ENCODE assay signal across 20 cellular contexts in the genomic region with DNA sequence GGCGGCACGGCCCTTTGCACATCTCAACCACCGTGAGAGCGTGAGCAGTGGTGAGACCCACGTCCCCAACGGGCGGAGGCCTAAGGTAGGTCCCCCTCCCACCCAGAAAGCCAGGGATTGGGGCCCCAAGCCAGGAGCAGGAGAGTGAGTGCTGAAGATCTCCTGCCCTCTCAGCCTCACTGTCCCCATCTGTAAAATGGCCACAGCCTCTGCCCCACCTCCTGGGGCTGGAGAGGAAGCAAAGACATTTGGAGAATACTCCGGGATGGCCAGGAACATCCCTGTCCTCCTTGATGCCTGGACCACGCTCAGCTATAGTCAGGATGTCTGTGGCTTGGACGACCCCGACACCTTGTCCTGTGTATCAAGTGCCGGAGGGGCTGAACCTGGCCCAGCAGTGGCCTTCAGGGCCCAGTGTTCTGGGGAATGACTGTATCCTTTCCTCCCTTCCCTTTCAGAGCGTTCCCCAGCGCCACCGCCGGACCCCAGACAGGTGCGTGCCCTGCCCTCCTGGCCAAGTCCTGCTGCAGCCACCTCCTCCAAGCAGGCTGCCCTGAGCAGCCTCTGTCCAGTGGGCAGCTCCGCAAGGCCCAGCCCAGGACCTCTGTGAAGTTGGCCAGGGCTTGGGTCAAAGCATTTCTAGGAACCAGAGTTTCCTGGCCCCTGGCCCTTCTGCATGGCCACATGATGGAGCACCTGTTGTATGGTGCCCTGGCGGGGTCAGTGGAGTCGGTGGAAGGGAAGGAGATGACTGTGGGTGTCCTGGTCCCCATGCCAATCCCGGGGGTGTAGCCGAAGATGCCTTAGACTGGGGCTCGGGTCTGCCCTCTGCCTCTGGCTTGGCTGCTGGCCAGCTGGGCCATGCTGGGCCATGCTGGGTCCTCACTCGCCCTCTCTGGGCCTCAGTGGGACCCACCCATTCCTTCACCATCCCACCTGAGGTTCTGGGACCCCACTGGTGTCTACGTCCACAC. TPM values are rescaled to one million over a fixed set of nuclear protein-coding genes. Genes with fewer than 3 reads are reported as not detected.
DNase-seq lines count a peak whose midpoint lies in the region; ATAC-seq, FAIRE-seq and TF ChIP-seq lines count a peak whose summit lies in the region.
"Had no signal": no experiment of that assay in that cellular context is flagged by ENCODE, and none has a peak within 500 bp of the region (broad histone marks: within the 10 kb centered on the region; RNA-seq: fewer than 3 reads in every experiment).

No MANE protein-coding gene starts in this region.

- H3K9ac ChIP-seq in K562 (ENCODE audit: insufficient read depth in 1 of 2, low read depth in 2 of 2, low read length in 2 of 2) (peak overlapping the region in 1 of 2 experiments; percentile 26; a peak in 1 of 4 replicates), neuronal stem cell (ENCODE audit: low read depth, low read length, poor library complexity) (no peak overlapping the region)

- H2BK5ac ChIP-seq in neuronal stem cell (ENCODE audit: low read length): no peak overlapping the region

- no peaks in the 10 kb centered on the region for H3K36me3 Mint-ChIP-seq in natural killer cell
- no peaks in the 10 kb centered on the region for H3K36me3 Mint-ChIP-seq in natural killer cell treated with Interleukin-12 subunit alpha and Interleukin-12 subunit beta and Interleukin-15 and Interleukin-18, amount 100 ng/mL, for 72 hours
- H3K36me3 Mint-ChIP-seq: activated naive CD8-positive, alpha-beta T cell had no signal

- peaks cover 0 to 48% of the 10 kb centered on the region in 2 experiments; a peak in 2 of 5 replicates for H3K4me1 ChIP-seq in K562 (replicated peaks in 1 of 2; ENCODE audit: control insufficient read depth in 2 of 2, insufficient read depth in 2 of 2, low read length in 2 of 2)
- H3K4me1 ChIP-seq in neuronal stem cell (ENCODE audit: control insufficient read depth in 2 of 2, insufficient read depth in 1 of 2, low read depth in 1 of 2, low read length in 2 of 2): peaks cover 0 to 2% of the 10 kb centered on the region in 2 donors
- no peaks in the 10 kb centered on the region for H3K4me1 ChIP-seq in aorta (ENCODE audit: control insufficient read depth in 1 of 2, insufficient read depth in 2 of 2, low read length in 2 of 2)
- no peaks in the 10 kb centered on the region for H3K4me1 ChIP-seq in A673 (ENCODE audit: insufficient read depth, low read length, poor library complexity, severe bottlenecking)

- H3K4me2 ChIP-seq in K562 (ENCODE audit: insufficient read depth, low read length) (no peak overlapping the region), neuronal stem cell (ENCODE audit: insufficient read depth, low read length, poor library complexity, severe bottlenecking) (no peak overlapping the region)

- H2BK12ac ChIP-seq in neuronal stem cell (ENCODE audit: low read length): no peak overlapping the region

- FAIRE-seq in K562 (lab: Jason Lieb, UNC): no peak

- H3K23ac ChIP-seq in neuronal stem cell (ENCODE audit: low read depth, low read length, poor library complexity): peak overlapping the region; percentile 80

- H3K36me3 ChIP-seq in K562 (ENCODE audit: control insufficient read depth, insufficient read depth, low read length) (peaks cover 91% of the 10 kb centered on the region; the same call in 2 of the 3 replicates), neuronal stem cell (replicated peaks in 1 of 2; ENCODE audit: control insufficient read depth in 2 of 2, insufficient read depth in 2 of 2, low read length in 2 of 2) (no peaks in the 10 kb centered on the region), aorta (ENCODE audit: control insufficient read depth in 1 of 2, insufficient read depth in 2 of 2, low read length in 1 of 2) (no peaks in the 10 kb centered on the region), A673 (ENCODE audit: insufficient read depth, low read length, poor library complexity, severe bottlenecking) (no peaks in the 10 kb centered on the region)
- H3K36me3 ChIP-seq: MG63 had no signal

- no peak overlapping the region for H4K8ac ChIP-seq in neuronal stem cell (ENCODE audit: low read depth, low read length)

- H2AFZ ChIP-seq in K562 (ENCODE audit: low read depth, low read length) (no peak overlapping the region), neuronal stem cell (ENCODE audit: low read length) (no peak overlapping the region)

- peak overlapping the region; percentile 57 for H3K18ac ChIP-seq in neuronal stem cell (ENCODE audit: low read length)

- WGBS in K562 (ENCODE audit: insufficient coverage, low coverage, missing lambda C conversion rate): 94% methylated on average over 15 of the region's 25 CpGs
- WGBS in neuronal stem cell (ENCODE audit: extremely low coverage in 2 of 2, insufficient read length in 2 of 2, insufficient replicate concordance in 1 of 2), 2 donors: no CpG with 5 or more reads among the region's 25 CpGs
- 94% methylated on average over 25 of the region's 25 CpGs for WGBS in aorta, 2 donors

- no peaks in the 10 kb centered on the region for H3K27me3 ChIP-seq in K562 (ENCODE audit: control insufficient read depth in 2 of 2, insufficient read depth in 2 of 2, low read length in 2 of 2)
- peaks cover 0 to 4% (median 0%) of the 10 kb centered on the region in 3 experiments for H3K27me3 ChIP-seq in neuronal stem cell (ENCODE audit: control insufficient read depth in 3 of 3, insufficient read depth in 3 of 3, low read depth in 1 of 3, low read length in 3 of 3)
- H3K27me3 ChIP-seq in aorta (ENCODE audit: control insufficient read depth in 1 of 2, insufficient read depth in 2 of 2, low read length in 1 of 2): no peaks in the 10 kb centered on the region
- H3K27me3 ChIP-seq in A673 (replicated peaks; ENCODE audit: insufficient read depth, low read depth, low read length, poor library complexity): no peaks in the 10 kb centered on the region
- H3K27me3 ChIP-seq: MG63, testis had no signal

- TF ChIP-seq CTCF in natural killer cell (IDR thresholded peaks at IDR 0.05) (no peak), K562 (IDR thresholded peaks at IDR 0.05 in 2 of 3, conservative IDR thresholded peaks at IDR 0.05 in 1 of 3; ENCODE audit: insufficient read depth in 2 of 3, low read depth in 1 of 3, low read length in 3 of 3) (no peak), A673 (conservative IDR thresholded peaks at IDR 0.05; ENCODE audit: low read depth, low read length) (no peak)

- in situ Hi-C loops in K562 (cut with MboI): no loop called here

- no peak for TF ChIP-seq POLR2A in K562 (conservative IDR thresholded peaks at IDR 0.05)

- peak overlapping the region; percentile 70 for H2AK5ac ChIP-seq in neuronal stem cell (ENCODE audit: low read depth, low read length)

- POLR2A ChIA-PET in K562 (lab: Yijun Ruan, JAX): interaction anchor here (0.6 to 0.9 kb wide), 3 partner anchors 52 to 379 kb away, joined by 3 to 4 read pairs (median 3); no protein-coding TSS in a partner anchor
- POLR2A ChIA-PET in A673 (lab: Charles Lee; ENCODE audit: low non-redundant PET): no interaction called here

- peaks cover under 1% of the 10 kb centered on the region; the same call in 1 of the 2 replicates for H4K20me1 ChIP-seq in K562 (replicated peaks; ENCODE audit: control insufficient read depth, insufficient read depth, low read length)

- H3K9me3 ChIP-seq in K562 (replicated peaks; ENCODE audit: control insufficient read depth, insufficient read depth, low read depth, low read length): no peaks in the 10 kb centered on the region
- H3K9me3 ChIP-seq in neuronal stem cell (replicated peaks in 1 of 2; ENCODE audit: control insufficient read depth in 2 of 2, insufficient read depth in 1 of 2, low read depth in 1 of 2, low read length in 2 of 2): peaks cover 0 to 1% of the 10 kb centered on the region in 2 donors
- no peaks in the 10 kb centered on the region for H3K9me3 ChIP-seq in aorta (ENCODE audit: control insufficient read depth, low read length)
- no peaks in the 10 kb centered on the region for H3K9me3 ChIP-seq in A673 (ENCODE audit: low read depth, low read length, poor library complexity, severe bottlenecking)
- H3K9me3 ChIP-seq: MG63, testis had no signal

- H3K27ac Mint-ChIP-seq in natural killer cell: peak overlapping the region; percentile 50 to 77
- peak overlapping the region in 1 of 2 donors; percentile 33 for H3K27ac Mint-ChIP-seq in natural killer cell treated with Interleukin-12 subunit alpha and Interleukin-12 subunit beta and Interleukin-15 and Interleukin-18, amount 100 ng/mL, for 72 hours
- H3K27ac Mint-ChIP-seq: activated naive CD8-positive, alpha-beta T cell had no signal

- H3K9me1 ChIP-seq in K562 (ENCODE audit: control insufficient read depth, insufficient read depth, low read length): peaks cover 2% of the 10 kb centered on the region

- no peaks in the 10 kb centered on the region for H3K9me3 Mint-ChIP-seq in natural killer cell
- no peaks in the 10 kb centered on the region for H3K9me3 Mint-ChIP-seq in natural killer cell treated with Interleukin-12 subunit alpha and Interleukin-12 subunit beta and Interleukin-15 and Interleukin-18, amount 100 ng/mL, for 72 hours
- H3K9me3 Mint-ChIP-seq: CD14-positive monocyte; naive thymus-derived CD8-positive, alpha-beta T cell had no signal

- no peaks in the 10 kb centered on the region for H3K27me3 Mint-ChIP-seq in natural killer cell (ENCODE audit: low read depth in 2 of 2)
- H3K27me3 Mint-ChIP-seq in natural killer cell treated with Interleukin-12 subunit alpha and Interleukin-12 subunit beta and Interleukin-15 and Interleukin-18, amount 100 ng/mL, for 72 hours: no peaks in the 10 kb centered on the region
- H3K27me3 Mint-ChIP-seq: activated naive CD8-positive, alpha-beta T cell; naive thymus-derived CD8-positive, alpha-beta T cell had no signal

- H3K4me1 Mint-ChIP-seq in natural killer cell: peaks cover 13 to 40% of the 10 kb centered on the region in 2 donors
- H3K4me1 Mint-ChIP-seq in natural killer cell treated with Interleukin-12 subunit alpha and Interleukin-12 subunit beta and Interleukin-15 and Interleukin-18, amount 100 ng/mL, for 72 hours (ENCODE audit: low read depth in 2 of 2): peaks cover 6 to 28% of the 10 kb centered on the region in 2 donors

- TF ChIP-seq EP300 in K562 (IDR thresholded peaks at IDR 0.05; ENCODE audit: low read length): no peak

- no peaks in the 10 kb centered on the region for H3K79me2 ChIP-seq in K562 (ENCODE audit: control insufficient read depth, insufficient read depth, low read length)

- no peak overlapping the region for H2BK15ac ChIP-seq in neuronal stem cell (ENCODE audit: low read length)

- intact Hi-C loops in natural killer cell (cut with micrococcal nuclease) (no loop called here), K562 (cut with micrococcal nuclease) (no loop called here), aorta (cut with DNase I) (no loop called here), A673 (cut with micrococcal nuclease; ENCODE audit: unreplicated experiment) (no loop called here)

- no peak for TF ChIP-seq RAD21 in K562 (CRISPR knock-in tag; conservative IDR thresholded peaks at IDR 0.05 in 1 of 2, IDR thresholded peaks at IDR 0.05 in 1 of 2)

- no peak overlapping the region for H3K4ac ChIP-seq in neuronal stem cell (ENCODE audit: low read length)

- H2BK120ac ChIP-seq in neuronal stem cell (ENCODE audit: low read depth, low read length): no peak overlapping the region

- H3K79me1 ChIP-seq in neuronal stem cell (ENCODE audit: low read depth, low read length): peaks cover 2% of the 10 kb centered on the region

- H4K91ac ChIP-seq in neuronal stem cell (ENCODE audit: low read depth, low read length, poor library complexity): no peak overlapping the region

- no peak overlapping the region for H3K4me3 Mint-ChIP-seq in natural killer cell
- H3K4me3 Mint-ChIP-seq in natural killer cell treated with Interleukin-12 subunit alpha and Interleukin-12 subunit beta and Interleukin-15 and Interleukin-18, amount 100 ng/mL, for 72 hours: no peak overlapping the region
- H3K4me3 Mint-ChIP-seq: activated CD8-positive, alpha-beta T cell treated with anti-CD3 and anti-CD28 coated beads, Interleukin-2, amount 10 ng/mL, durations not matched to agents 7 days and 5 days; activated naive CD8-positive, alpha-beta T cell; CD14-positive monocyte; naive thymus-derived CD8-positive, alpha-beta T cell had no signal

- DNase-seq in natural killer cell: peak; percentile 11
- no peak for DNase-seq in natural killer cell treated with Interleukin-12 subunit alpha and Interleukin-12 subunit beta and Interleukin-15 and Interleukin-18, amount 100 ng/mL, for 72 hours (ENCODE audit: low spot score)
- no peak for DNase-seq in K562 (ENCODE audit: extremely low read depth in 1 of 4, low spot score in 3 of 4)
- no peak for DNase-seq in neuronal stem cell (ENCODE audit: low spot score)
- DNase-seq in aorta: peak; percentile 44 to 71
- DNase-seq in A673 (ENCODE audit: low spot score): no peak
- DNase-seq: activated CD8-positive, alpha-beta T cell treated with anti-CD3 and anti-CD28 coated beads, Interleukin-2, amount 10 ng/mL, durations not matched to agents 7 days and 5 days; DMS79; effector CD8-positive, alpha-beta T cell; MG63; NCI-H1930; NCI-H524 treated with DMSO at 0.1 percent for 48 hours; retina; testis had no signal

- BruUV-seq in K562 (replicated peaks; lab: Mats Ljungman, UMichigan): no TSS peak
- BruUV-seq in A673 (replicated peaks; lab: Mats Ljungman, UMichigan): no TSS peak

- CTCF ChIA-PET in K562 (lab: Yijun Ruan, JAX; ENCODE audit: low intra/inter-chr PET ratio): no interaction called here
- CTCF ChIA-PET in A673 (lab: Charles Lee): no interaction called here

- ATAC-seq in natural killer cell (no peak), K562 (no peak), aorta (ENCODE audit: low FRiP score) (no peak), HG03175 (IDR thresholded peaks at IDR 0.05; ENCODE audit: unreplicated experiment) (no peak), GM18868 (IDR thresholded peaks at IDR 0.05; ENCODE audit: unreplicated experiment) (no peak)
- ATAC-seq in natural killer cell treated with Interleukin-12 subunit alpha and Interleukin-12 subunit beta and Interleukin-15 and Interleukin-18, amount 100 ng/mL, for 72 hours: no peak
- ATAC-seq: activated CD8-positive, alpha-beta T cell treated with anti-CD3 and anti-CD28 coated beads, Interleukin-2, amount 10 ng/mL, durations not matched to agents 7 days and 5 days; naive thymus-derived CD8-positive, alpha-beta T cell had no signal

- H3K27ac ChIP-seq in K562 (ENCODE audit: extremely low read depth, low read depth, low read length): no peak overlapping the region
- no peak overlapping the region for H3K27ac ChIP-seq in neuronal stem cell (replicated peaks; ENCODE audit: low read length)
- H3K27ac ChIP-seq in aorta (ENCODE audit: low read depth in 1 of 2, low read length in 2 of 2): no peak overlapping the region
- no peak overlapping the region for H3K27ac ChIP-seq in A673 (ENCODE audit: low read depth, low read length, poor library complexity, severe bottlenecking)
- H3K27ac ChIP-seq: testis had no signal

- H3K14ac ChIP-seq in neuronal stem cell (ENCODE audit: low read length): peak overlapping the region; percentile 71

- H3K4me3 ChIP-seq in K562 (no peak overlapping the region), neuronal stem cell (ENCODE audit: low read length in 2 of 2) (no peak overlapping the region), aorta (ENCODE audit: low read length in 2 of 2) (no peak overlapping the region), A673 (ENCODE audit: low read depth, low read length, poor library complexity, severe bottlenecking) (no peak overlapping the region)
- H3K4me3 ChIP-seq: lung, MG63, testis had no signal

RNA-seq across cellular contexts. Expression of a gene that starts 38.4 kb away (rescaled TPM):
- total RNA-seq in natural killer cell (100 to 1,000 TPM; 479 to 591 (median 512) TPM), K562 (2014; rRNA removed) (59.0 and 73.5 TPM in 2 replicates), K562 (2014; rRNA removed; fragmentation: Illumina TruSeq; extraction: Trizol) (15.9 and 19.0 TPM in 2 replicates), K562 (2015; rRNA removed; fragmentation: Illumina TruSeq; extraction: Trizol) (28.6 and 29.9 TPM in 2 replicates), K562 (2021) (104 and 108 TPM in 2 replicates), aorta (10 to 100 TPM; 32.7 to 75.8 TPM), A673 (2021) (5.4 and 5.5 TPM in 2 replicates)
- total RNA-seq in natural killer cell treated with Interleukin-12 subunit alpha and Interleukin-12 subunit beta and Interleukin-15 and Interleukin-18, amount 100 ng/mL, for 72 hours: 100 to 1,000 TPM; 135 to 186 TPM
- 155 and 371 TPM in 2 replicates for total RNA-seq in K562 (2011; cell fraction: chromatin; rRNA removed; ENCODE audit: low replicate concordance)
- total RNA-seq in K562 (2011; cell fraction: nucleolus; rRNA removed): 245 and 277 TPM in 2 replicates
- 151 and 184 TPM in 2 replicates for total RNA-seq in K562 (2011; cell fraction: nucleoplasm; rRNA removed)
- polyA plus RNA-seq in K562 (2011; rRNA removed) (28.6 and 31.0 TPM in 2 replicates), K562 (2014; fragmentation: Illumina TruSeq; extraction: Trizol) (26.4 and 37.3 TPM in 2 replicates), K562 (2014; fragmentation: Nextera tagmentation; extraction: Ambion mirVana) (1 to 10 TPM; 2.3 to 2.4 TPM), K562 (2014; rRNA removed) (49.4 and 64.0 TPM in 2 replicates), aorta (1 to 10 TPM; 4.0 to 7.8 TPM)
- polyA plus RNA-seq in K562 (2011; cell fraction: cytosol; rRNA removed): 19.2 and 48.3 TPM in 2 replicates
- polyA plus RNA-seq in K562 (2011; cell fraction: nucleus; rRNA removed): 193 and 347 TPM in 2 replicates
- polyA plus RNA-seq in K562 (2012): 53.4 and 59.6 TPM in 2 replicates
- 27.7 and 54.0 TPM in 2 replicates for polyA minus RNA-seq in K562 (2011; rRNA and poly(A)+ RNA removed)
- 42.4 and 51.4 TPM in 2 replicates for polyA minus RNA-seq in K562 (2011; cell fraction: cytosol; rRNA and poly(A)+ RNA removed)
- 109 TPM in 2 replicates for polyA minus RNA-seq in K562 (2011; cell fraction: nucleus; rRNA and poly(A)+ RNA removed)
- 3.6 TPM for polyA plus RNA-seq in neuronal stem cell (2013, experiment 1 of 2)
- polyA plus RNA-seq in neuronal stem cell (2013, experiment 2 of 2): 3.3 TPM

Comparison
In these comparisons a context has a peak if more than half of its experiments do, and no peak if none do; other contexts are left out.
1. DNase-seq: peak in natural killer cell (single experiment) and aorta (2 of 2); none in natural killer cell treated with Interleukin-12 subunit alpha and Interleukin-12 subunit beta and Interleukin-15 and Interleukin-18, amount 100 ng/mL, for 72 hours (single experiment), K562 (0 of 4), neuronal stem cell (single experiment) and A673 (single experiment).